In genomic region chr13:99206873-99207272, GRCh38 we compare ENCODE assay signal across 28 cellular contexts. TPM values are rescaled to one million over a fixed set of nuclear protein-coding genes. Genes with fewer than 3 reads are reported as not detected.
DNase-seq lines count a peak whose midpoint lies in the region; ATAC-seq and TF ChIP-seq lines count a peak whose summit lies in the region.
"Had no signal": no experiment of that assay in that cellular context is flagged by ENCODE, and none has a peak within 500 bp of the region (broad histone marks: within the 10 kb centered on the region; RNA-seq: fewer than 3 reads in every experiment).

No MANE protein-coding gene starts in this region.

- H3K4me1 ChIP-seq in CD8-positive, alpha-beta memory T cell (ENCODE audit: insufficient read depth, low read length), result peaks cover 90% of the 10 kb centered on the region

- no peaks in the 10 kb centered on the region for H3K9me3 ChIP-seq in CD4-positive, alpha-beta T cell (ENCODE audit: control insufficient read depth, low read length)
- H3K9me3 ChIP-seq in CD8-positive, alpha-beta memory T cell (ENCODE audit: low read length), result no peaks in the 10 kb centered on the region
- H3K9me3 ChIP-seq: spleen had no signal

- H3K27ac ChIP-seq in CD4-positive, alpha-beta T cell (ENCODE audit: low read depth, low read length), result no peak overlapping the region
- no peak overlapping the region for H3K27ac ChIP-seq in CD8-positive, alpha-beta memory T cell (ENCODE audit: low read depth, low read length)
- H3K27ac ChIP-seq: brain microvascular endothelial cell, spleen had no signal

- no peak overlapping the region for H3K4me3 ChIP-seq in CD8-positive, alpha-beta memory T cell (ENCODE audit: low read length)
- H3K4me3 ChIP-seq: spleen had no signal

- peak overlapping the region; percentile 93 for H3K27ac Mint-ChIP-seq in CD4-positive, alpha-beta T cell
- peak overlapping the region; percentile 9 to 96 (median 82) for H3K27ac Mint-ChIP-seq in CD8-positive, alpha-beta memory T cell
- H3K27ac Mint-ChIP-seq in activated naive CD8-positive, alpha-beta T cell treated with anti-CD3 and anti-CD28 coated beads, Interleukin-2, amount 10 ng/mL, durations not matched to agents 7 days and 5 days, result no peak overlapping the region
- H3K27ac Mint-ChIP-seq in nephron progenitor cell, result peak overlapping the region; percentile 28
- H3K27ac Mint-ChIP-seq: mesothelial cell of epicardium, nephron had no signal

- H3K4me3 Mint-ChIP-seq in CD4-positive, alpha-beta T cell, result peak overlapping the region; percentile 36
- H3K4me3 Mint-ChIP-seq in CD8-positive, alpha-beta memory T cell, result peak overlapping the region; percentile 26 to 90 (median 57)
- H3K4me3 Mint-ChIP-seq in activated naive CD8-positive, alpha-beta T cell treated with anti-CD3 and anti-CD28 coated beads, Interleukin-2, amount 10 ng/mL, durations not matched to agents 7 days and 5 days, result peak overlapping the region; percentile 9
- H3K4me3 Mint-ChIP-seq in nephron progenitor cell, result no peak overlapping the region
- H3K4me3 Mint-ChIP-seq: CD14-positive monocyte, mesothelial cell of epicardium had no signal

- no peak for ATAC-seq in CD4-positive, alpha-beta T cell (ENCODE audit: poor library complexity)
- ATAC-seq in activated naive CD8-positive, alpha-beta T cell treated with anti-CD3 and anti-CD28 coated beads, Interleukin-2, amount 10 ng/mL, durations not matched to agents 7 days and 5 days (ENCODE audit: low read depth), result no peak
- ATAC-seq: right cardiac atrium had no signal

- peaks cover 58% of the 10 kb centered on the region for H3K36me3 Mint-ChIP-seq in CD4-positive, alpha-beta T cell (ENCODE audit: low read depth)
- H3K36me3 Mint-ChIP-seq in CD8-positive, alpha-beta memory T cell, result peaks cover 0 to 57% (median 23%) of the 10 kb centered on the region in 3 donors
- H3K36me3 Mint-ChIP-seq in activated naive CD8-positive, alpha-beta T cell treated with anti-CD3 and anti-CD28 coated beads, Interleukin-2, amount 10 ng/mL, durations not matched to agents 7 days and 5 days, result peaks cover 46% of the 10 kb centered on the region
- peaks cover 51% of the 10 kb centered on the region for H3K36me3 Mint-ChIP-seq in nephron progenitor cell (ENCODE audit: low read depth)

- POLR2A ChIA-PET in CD4-positive, alpha-beta T cell (lab: Charles Lee), result interaction anchor here (1.0 to 11.7 kb wide), 3 partner anchors 11 to 611 kb away, joined by 3 to 259 read pairs (median 186); partner anchors contain the start of gene GPR18
- POLR2A ChIA-PET in CD8-positive, alpha-beta memory T cell (lab: Charles Lee), result interaction anchor here (0.8 kb wide), 1 partner anchor 51 kb away, joined by 3 read pairs; the partner anchor contains the start of gene GPR18
- POLR2A ChIA-PET in activated naive CD8-positive, alpha-beta T cell treated with anti-CD3 and anti-CD28 coated beads, Interleukin-2, amount 10 ng/mL, durations not matched to agents 7 days and 5 days (lab: Charles Lee), result interaction anchor here (1.6 kb wide), 1 partner anchor 53 kb away, joined by 3 read pairs; no protein-coding TSS in a partner anchor

- intact Hi-C loops in CD4-positive, alpha-beta T cell (cut with DNase I, micrococcal nuclease), result loop anchor here in 1 of 2 experiments (10.0 kb wide), 1 partner anchor 398 kb away; the partner anchor contains the start of gene CLYBL

- H3K36me3 ChIP-seq in CD8-positive, alpha-beta memory T cell (ENCODE audit: insufficient read depth, low read length), result peaks cover 14% of the 10 kb centered on the region
- H3K36me3 ChIP-seq: brain microvascular endothelial cell had no signal

- no peak for DNase-seq in CD4-positive, alpha-beta T cell
- DNase-seq in CD8-positive, alpha-beta memory T cell, result no peak
- DNase-seq in activated naive CD8-positive, alpha-beta T cell treated with anti-CD3 and anti-CD28 coated beads, Interleukin-2, amount 10 ng/mL, durations not matched to agents 7 days and 5 days, result no peak
- DNase-seq in nephron progenitor cell (no peak), NCI-H1694 treated with DMSO at 0.1 percent for 48 hours (lab: John Stamatoyannopoulos, UW) (no peak), NCI-H1092 treated with DMSO at 0.1 percent for 48 hours (lab: John Stamatoyannopoulos, UW) (no peak), NCI-H748 treated with DMSO at 0.1 percent for 48 hours (lab: John Stamatoyannopoulos, UW) (no peak)
- DNase-seq: activated CD4-positive, alpha-beta T cell treated with anti-CD3 and anti-CD28 coated beads, Interleukin-2, amount 50 U/mL, for 4 hours; activated effector memory CD4-positive, alpha-beta T cell treated with Interleukin-2 at 50 U/mL for 16 hours; brain microvascular endothelial cell; H7; head of caudate nucleus; IMR-90; kidney; NCI-H1105 treated with DMSO at 0.1 percent for 48 hours; NCI-H2029 treated with DMSO at 0.1 percent for 48 hours; NCI-H2227 treated with DMSO at 0.1 percent for 48 hours; NCI-H69; right cardiac atrium; spleen; stimulated activated CD4-positive, alpha-beta T cell treated with anti-CD3 and anti-CD28 coated beads, Interleukin-2, amount 100 ng/mL, for 48 hours; SW 1271 had no signal

- H3K27me3 Mint-ChIP-seq in CD4-positive, alpha-beta T cell, result no peaks in the 10 kb centered on the region
- H3K27me3 Mint-ChIP-seq in CD8-positive, alpha-beta memory T cell, result peaks cover 0 to 3% of the 10 kb centered on the region in 2 donors
- no peaks in the 10 kb centered on the region for H3K27me3 Mint-ChIP-seq in activated naive CD8-positive, alpha-beta T cell treated with anti-CD3 and anti-CD28 coated beads, Interleukin-2, amount 10 ng/mL, durations not matched to agents 7 days and 5 days
- H3K27me3 Mint-ChIP-seq in nephron progenitor cell (ENCODE audit: low read depth, poor library complexity), result no peaks in the 10 kb centered on the region

- TF ChIP-seq CTCF in CD4-positive, alpha-beta T cell (IDR thresholded peaks at IDR 0.05), result no peak
- no peak for TF ChIP-seq CTCF in nephron progenitor cell (IDR thresholded peaks at IDR 0.05)

- peaks cover 89% of the 10 kb centered on the region for H3K4me1 Mint-ChIP-seq in CD4-positive, alpha-beta T cell (ENCODE audit: low read depth)
- H3K4me1 Mint-ChIP-seq in CD8-positive, alpha-beta memory T cell, result peaks cover 79 to 95% (median 95%) of the 10 kb centered on the region in 3 donors
- peaks cover 70% of the 10 kb centered on the region for H3K4me1 Mint-ChIP-seq in activated naive CD8-positive, alpha-beta T cell treated with anti-CD3 and anti-CD28 coated beads, Interleukin-2, amount 10 ng/mL, durations not matched to agents 7 days and 5 days
- peaks cover 62% of the 10 kb centered on the region for H3K4me1 Mint-ChIP-seq in nephron progenitor cell

- no peaks in the 10 kb centered on the region for H3K27me3 ChIP-seq in CD4-positive, alpha-beta T cell (ENCODE audit: control insufficient read depth, insufficient read depth, low read length)
- no peaks in the 10 kb centered on the region for H3K27me3 ChIP-seq in CD8-positive, alpha-beta memory T cell (ENCODE audit: insufficient read depth, low read length, poor library complexity, severe bottlenecking)
- H3K27me3 ChIP-seq: brain microvascular endothelial cell, spleen had no signal

- CTCF ChIA-PET in CD4-positive, alpha-beta T cell (lab: Charles Lee), result interaction anchor here (2.3 kb wide), 1 partner anchor 63 kb away, joined by 6 read pairs; no protein-coding TSS in a partner anchor
- CTCF ChIA-PET in CD8-positive, alpha-beta memory T cell (lab: Charles Lee), result interaction anchor here (1.9 to 18.0 kb wide), 3 partner anchors 25 to 61 kb away, joined by 9 to 223 read pairs (median 30); no protein-coding TSS in a partner anchor

- no peaks in the 10 kb centered on the region for H3K9me3 Mint-ChIP-seq in CD4-positive, alpha-beta T cell
- H3K9me3 Mint-ChIP-seq in CD8-positive, alpha-beta memory T cell, result no peaks in the 10 kb centered on the region
- H3K9me3 Mint-ChIP-seq in activated naive CD8-positive, alpha-beta T cell treated with anti-CD3 and anti-CD28 coated beads, Interleukin-2, amount 10 ng/mL, durations not matched to agents 7 days and 5 days, result no peaks in the 10 kb centered on the region
- H3K9me3 Mint-ChIP-seq in nephron progenitor cell, result no peaks in the 10 kb centered on the region
- H3K9me3 Mint-ChIP-seq: CD14-positive monocyte, mesothelial cell of epicardium, nephron had no signal

RNA-seq across cellular contexts. Expression of gene UBAC2, which starts 6.2 kb away (rescaled TPM):
- 10 to 100 TPM; 59.8 to 67.4 TPM for total RNA-seq in CD4-positive, alpha-beta T cell
- 10 to 100 TPM; 62.3 to 63.7 TPM for total RNA-seq in CD8-positive, alpha-beta memory T cell
- 160 TPM for polyA plus RNA-seq in CD8-positive, alpha-beta memory T cell
- 10 to 100 TPM; 79.1 to 80.8 TPM for total RNA-seq in activated naive CD8-positive, alpha-beta T cell treated with anti-CD3 and anti-CD28 coated beads, Interleukin-2, amount 10 ng/mL, durations not matched to agents 7 days and 5 days

RNA-seq across cellular contexts. Expression of gene GPR18, which starts 51.3 kb away (rescaled TPM):
- total RNA-seq in CD4-positive, alpha-beta T cell, result 10 to 100 TPM; 42.9 to 45.1 TPM
- total RNA-seq in CD8-positive, alpha-beta memory T cell, result 10 to 100 TPM; 15.2 to 16.2 TPM
- 32.4 TPM for polyA plus RNA-seq in CD8-positive, alpha-beta memory T cell
- total RNA-seq in activated naive CD8-positive, alpha-beta T cell treated with anti-CD3 and anti-CD28 coated beads, Interleukin-2, amount 10 ng/mL, durations not matched to agents 7 days and 5 days, result 10 to 100 TPM; 25.5 to 25.9 TPM
- total RNA-seq: epithelial cell of proximal tubule, G401, IMR-90, M059J, mesothelial cell of epicardium had no signal
- polyA plus RNA-seq: IMR-90, right cardiac atrium had no signal
